In genomic region chr22:31082606-31083376, GRCh38 we compare ENCODE assay signal across 8 cellular contexts. TPM values are rescaled to one million over a fixed set of nuclear protein-coding genes. Genes with fewer than 3 reads are reported as not detected.
A peak's percentile ranks its signal among the peaks of the same experiment; 100 is the strongest.
DNase-seq lines count a peak whose midpoint lies in the region; ATAC-seq and TF ChIP-seq lines count a peak whose summit lies in the region.

No MANE protein-coding gene starts in this region.

- peaks cover 10% of the 10 kb centered on the region for H3K36me3 ChIP-seq in DND-41 (ENCODE audit: insufficient read depth, low read length)

- H3K4me3 ChIP-seq in DND-41 (ENCODE audit: low read depth in 1 of 2, low read length in 2 of 2), result peak overlapping the region in 1 of 2 experiments; percentile 87; a peak in 2 of 4 replicates

- peak overlapping the region; percentile 92 for H3K9ac ChIP-seq in DND-41 (ENCODE audit: low read depth, low read length)

- H2AFZ ChIP-seq in DND-41 (ENCODE audit: low read depth, low read length), result no peak overlapping the region

- no peak overlapping the region for H3K27ac ChIP-seq in DND-41 (ENCODE audit: low read length)

- peaks cover 51% of the 10 kb centered on the region for H3K4me1 ChIP-seq in DND-41 (ENCODE audit: insufficient read depth, low read length)

- peak; percentile 68 for TF ChIP-seq CTCF in DND-41 (IDR thresholded peaks at IDR 0.05; ENCODE audit: borderline replicate concordance, extremely low read depth, low read length, poor library complexity, severe bottlenecking)
- peak; percentile 61 for TF ChIP-seq CTCF in neural crest cell (conservative IDR thresholded peaks at IDR 0.05)

- no peaks in the 10 kb centered on the region; the same call in 1 of the 2 replicates for H4K20me1 ChIP-seq in DND-41 (ENCODE audit: insufficient read depth, low read length)

- H3K4me3 Mint-ChIP-seq in neural crest cell, result peak overlapping the region; percentile 97

- ATAC-seq in DND-41 (ENCODE audit: insufficient read depth, low read depth), result no peak; the same call in 2 of the 3 replicates
- peak; percentile 18 for ATAC-seq in esophagus mucosa
- no peak for ATAC-seq in HG02798 (IDR thresholded peaks at IDR 0.05; ENCODE audit: poor library complexity, unreplicated experiment)
- no peak for ATAC-seq in HG03457 (IDR thresholded peaks at IDR 0.05; ENCODE audit: unreplicated experiment)

- peak overlapping the region; percentile 99 for H3K4me2 ChIP-seq in DND-41 (ENCODE audit: insufficient read depth, low read length)

- no peak overlapping the region for H3K27ac Mint-ChIP-seq in neural crest cell (ENCODE audit: unreplicated experiment)

- no peaks in the 10 kb centered on the region for H3K36me3 Mint-ChIP-seq in neural crest cell (ENCODE audit: low read depth)

- no peaks in the 10 kb centered on the region for H3K27me3 ChIP-seq in DND-41 (ENCODE audit: insufficient read depth, low read length, poor library complexity)

- no peaks in the 10 kb centered on the region for H3K9me3 Mint-ChIP-seq in neural crest cell

- H3K4me1 Mint-ChIP-seq in neural crest cell, result peaks cover 47% of the 10 kb centered on the region

- H3K9me3 ChIP-seq in DND-41 (ENCODE audit: insufficient read depth, low read length, severe bottlenecking), result no peaks in the 10 kb centered on the region

- peaks cover 23% of the 10 kb centered on the region for H3K79me2 ChIP-seq in DND-41 (ENCODE audit: insufficient read depth, low read length)

- peak; percentile 78 for DNase-seq in DND-41
- DNase-seq in LHCN-M2 (ENCODE audit: low read depth), result peak; percentile 51
- DNase-seq in activated CD8-positive, alpha-beta memory T cell treated with anti-CD3 and anti-CD28 coated beads for 24 hours, result peak; percentile 80
- no peak for DNase-seq in neural crest cell (ENCODE audit: low read depth, low spot score)
- DNase-seq in ureter (ENCODE audit: low spot score), result peak; percentile 86

- peaks cover 3% of the 10 kb centered on the region for H3K27me3 Mint-ChIP-seq in neural crest cell (ENCODE audit: low read depth)

RNA-seq across cellular contexts. Expression of gene SMTN, which starts 1.7 kb away (rescaled TPM):
- total RNA-seq in LHCN-M2 (2014; rRNA removed) (170 and 280 TPM in 2 replicates), esophagus mucosa (21.1 TPM), neural crest cell (53.8 and 55.0 TPM in 2 replicates), ureter (327 TPM)
- polyA plus RNA-seq in LHCN-M2 (2012), result 83.0 TPM

RNA-seq across cellular contexts. Expression of gene SELENOM, which starts 24.6 kb away (rescaled TPM):
- total RNA-seq in LHCN-M2 (2014; rRNA removed) (61.4 and 87.7 TPM in 2 replicates), esophagus mucosa (13.7 TPM), neural crest cell (9.1 and 10.1 TPM in 2 replicates), ureter (259 TPM)
- 121 TPM for polyA plus RNA-seq in LHCN-M2 (2012)

RNA-seq across cellular contexts. Expression of gene INPP5J, which starts 40.0 kb away (rescaled TPM):
- 0.06 TPM in 2 replicates for total RNA-seq in LHCN-M2 (2014; rRNA removed)
- polyA plus RNA-seq in LHCN-M2 (2012), result 0.29 TPM
- 1.5 TPM for total RNA-seq in esophagus mucosa
- total RNA-seq in neural crest cell, result 4.5 and 4.7 TPM in 2 replicates
- 4.8 TPM for total RNA-seq in ureter

RNA-seq across cellular contexts. Expression of gene PLA2G3, which starts 57.5 kb away (rescaled TPM):
- not detected in 2 replicates for total RNA-seq in LHCN-M2 (2014; rRNA removed)
- not detected for polyA plus RNA-seq in LHCN-M2 (2012)
- 19.4 TPM for total RNA-seq in esophagus mucosa
- 24.3 and 24.7 TPM in 2 replicates for total RNA-seq in neural crest cell
- not detected for total RNA-seq in ureter
